Comparison of ENCODE assay signal across 22 cellular contexts in the genomic region with DNA sequence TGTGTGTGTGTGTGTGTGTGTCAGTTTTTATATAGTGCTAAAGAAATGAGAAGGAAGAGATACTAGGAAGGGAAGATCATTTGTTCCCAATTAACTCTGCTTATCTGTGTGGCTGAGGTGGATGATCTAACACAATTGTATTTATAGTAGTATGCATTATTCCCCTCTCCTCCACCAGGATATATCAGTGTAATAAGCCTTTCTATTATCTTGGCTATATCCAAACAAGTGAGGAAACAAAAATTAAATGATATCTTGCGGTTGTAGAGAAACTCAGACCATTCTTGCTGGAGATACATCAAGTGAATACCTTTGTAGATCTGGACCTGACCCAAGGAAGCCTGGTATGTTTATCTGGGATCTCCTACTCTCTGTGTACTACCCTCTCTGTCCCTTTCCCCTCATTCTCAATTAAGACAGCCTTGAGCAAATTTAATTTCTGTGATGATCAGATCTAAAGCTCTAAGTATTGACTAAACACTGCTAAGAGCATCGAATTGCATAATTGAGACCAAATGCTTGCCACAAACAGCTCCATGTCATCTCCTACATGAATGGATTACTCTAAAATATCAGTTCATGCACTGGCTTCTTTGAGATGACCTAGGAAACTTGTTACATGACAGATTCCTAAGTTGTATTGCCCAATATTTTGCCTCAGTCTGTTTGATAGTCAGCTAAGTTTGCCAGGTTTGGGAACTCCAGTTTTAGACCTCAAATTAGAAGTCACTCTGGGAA.
DNase-seq lines count a peak whose midpoint lies in the region; ATAC-seq and TF ChIP-seq lines count a peak whose summit lies in the region.
"Had no signal": no experiment of that assay in that cellular context is flagged by ENCODE, and none has a peak within 500 bp of the region (broad histone marks: within the 10 kb centered on the region; RNA-seq: fewer than 3 reads in every experiment).

No MANE protein-coding gene starts in this region.

- no peak for TF ChIP-seq CTCF in HFFc6 (IDR thresholded peaks at IDR 0.05)
- TF ChIP-seq CTCF in SK-N-SH (IDR thresholded peaks at IDR 0.05): no peak
- no peak for TF ChIP-seq CTCF in fibroblast of lung (conservative IDR thresholded peaks at IDR 0.05 in 1 of 2, IDR thresholded peaks at IDR 0.05 in 1 of 2; ENCODE audit: low read depth in 1 of 2, low read length in 2 of 2)
- no peak for TF ChIP-seq CTCF in osteoblast (IDR thresholded peaks at IDR 0.05; ENCODE audit: extremely low read depth, low read depth, low read length)
- TF ChIP-seq CTCF in GM20000 (IDR thresholded peaks at IDR 0.05; ENCODE audit: extremely low read depth, missing control alignments): no peak

- H3F3A ChIP-seq in SK-N-SH (replicated peaks; ENCODE audit: insufficient read depth): peaks cover 11% of the 10 kb centered on the region

- POLR2A ChIA-PET in SK-N-SH (lab: Yijun Ruan, JAX): no interaction called here

- TF ChIP-seq EP300 in SK-N-SH (IDR thresholded peaks at IDR 0.05; ENCODE audit: borderline replicate concordance in 1 of 2, low read depth in 1 of 2, low read length in 1 of 2): no peak

- peak overlapping the region; percentile 67 for H3K27ac Mint-ChIP-seq in HFFc6
- H3K27ac Mint-ChIP-seq: CD4-positive, CD25-positive, alpha-beta regulatory T cell; T-cell had no signal

- H3K79me2 ChIP-seq in SK-N-SH (ENCODE audit: insufficient read depth): no peaks in the 10 kb centered on the region
- no peaks in the 10 kb centered on the region for H3K79me2 ChIP-seq in fibroblast of lung (ENCODE audit: control insufficient read depth, insufficient read depth, low read length)
- H3K79me2 ChIP-seq in osteoblast (ENCODE audit: insufficient read depth, low read length): no peaks in the 10 kb centered on the region

- H3K27ac ChIP-seq in SK-N-SH (ENCODE audit: low read depth in 2 of 2, low read length in 1 of 2) (peak overlapping the region in 1 of 2 experiments; percentile 70; a peak in 2 of 4 replicates), fibroblast of lung (ENCODE audit: insufficient read depth, low read length) (no peak overlapping the region), osteoblast (ENCODE audit: low read depth, low read length) (peak overlapping the region; percentile 12)
- H3K27ac ChIP-seq: KMS-11, SK-N-MC had no signal

- H3K4me3 ChIP-seq in SK-N-SH (ENCODE audit: low read depth in 2 of 2, low read length in 1 of 2) (no peak overlapping the region; a peak in 1 of 4 replicates), fibroblast of lung (replicated peaks in 1 of 4; ENCODE audit: control extremely low read depth in 1 of 4, insufficient read depth in 1 of 4, low read depth in 3 of 4, low read length in 4 of 4) (no peak overlapping the region), osteoblast (ENCODE audit: insufficient read depth, low read length) (no peak overlapping the region)
- H3K4me3 ChIP-seq: SK-N-MC had no signal

- H2AFZ ChIP-seq in SK-N-SH (ENCODE audit: low read depth): no peak overlapping the region
- H2AFZ ChIP-seq in fibroblast of lung (ENCODE audit: low read length): no peak overlapping the region
- H2AFZ ChIP-seq in osteoblast (ENCODE audit: low read length): no peak overlapping the region

- H3K4me3 Mint-ChIP-seq in HFFc6: peak overlapping the region; percentile 18
- H3K4me3 Mint-ChIP-seq: CD4-positive, CD25-positive, alpha-beta regulatory T cell; T-cell had no signal

- DNase-seq in HFFc6: no peak
- no peak for DNase-seq in SK-N-SH
- DNase-seq in fibroblast of lung (ENCODE audit: low read depth in 2 of 2): no peak
- no peak for DNase-seq in osteoblast (ENCODE audit: insufficient read length, low spot score, missing footprints)
- no peak for DNase-seq in GM20000 (ENCODE audit: low spot score)
- DNase-seq in NCI-H128 (lab: John Stamatoyannopoulos, UW; ENCODE audit: unreplicated experiment): no peak
- DNase-seq: ACHN; BE2C; CD4-positive, CD25-positive, alpha-beta regulatory T cell; COR-L47; GDM1; GOT3; NCI-H1092 treated with DMSO at 0.1 percent for 48 hours; NCI-H1694; NCI-H2081 treated with DMSO at 0.1 percent for 48 hours; NCI-H446 treated with DMSO at 0.1 percent for 48 hours; NK-92 treated with Interleukin-12 subunit alpha and Interleukin-12 subunit beta, amount 100 ng/mL, for 24 hours; Right ventricle myocardium superior; T-cell had no signal

- H4K20me1 ChIP-seq in SK-N-SH (ENCODE audit: insufficient read depth): no peaks in the 10 kb centered on the region
- H4K20me1 ChIP-seq in fibroblast of lung (ENCODE audit: control insufficient read depth, extremely low read depth, insufficient read depth, low read length): no peaks in the 10 kb centered on the region
- H4K20me1 ChIP-seq in osteoblast (ENCODE audit: insufficient read depth, low read length): no peaks in the 10 kb centered on the region

- no peaks in the 10 kb centered on the region for H3K9me3 Mint-ChIP-seq in HFFc6
- H3K9me3 Mint-ChIP-seq: T-cell had no signal

- TF ChIP-seq RAD21 in SK-N-SH (IDR thresholded peaks at IDR 0.05; ENCODE audit: low read length): no peak

- no peaks in the 10 kb centered on the region for H3K9me2 ChIP-seq in SK-N-SH

- no peaks in the 10 kb centered on the region for H3K9me3 ChIP-seq in SK-N-SH
- H3K9me3 ChIP-seq in fibroblast of lung (ENCODE audit: control insufficient read depth, insufficient read depth, low read depth, low read length): no peaks in the 10 kb centered on the region
- no peaks in the 10 kb centered on the region for H3K9me3 ChIP-seq in osteoblast (ENCODE audit: low read depth, low read length)
- H3K9me3 ChIP-seq: BE2C had no signal

- no peak overlapping the region for H3K9ac ChIP-seq in SK-N-SH
- H3K9ac ChIP-seq in fibroblast of lung (ENCODE audit: insufficient read depth, low read length): no peak overlapping the region
- H3K9ac ChIP-seq: KMS-11 had no signal

- peaks cover 45% of the 10 kb centered on the region for H3K4me1 Mint-ChIP-seq in HFFc6 (ENCODE audit: low read depth)
- H3K4me1 Mint-ChIP-seq: CD4-positive, CD25-positive, alpha-beta regulatory T cell; T-cell had no signal

- 19% methylated on average over 2 of the region's 2 CpGs for WGBS in SK-N-SH (ENCODE audit: low lambda C conversion rate)

- CTCF ChIA-PET in SK-N-SH (lab: Yijun Ruan, JAX): interaction anchor here (0.6 kb wide), 1 partner anchor 58 kb away, joined by 3 read pairs; no protein-coding TSS in a partner anchor

- ATAC-seq in GM18858 (IDR thresholded peaks at IDR 0.05; ENCODE audit: unreplicated experiment): no peak
- ATAC-seq: T-cell had no signal

- H3K27me3 ChIP-seq in SK-N-SH (ENCODE audit: insufficient read depth) (no peaks in the 10 kb centered on the region), fibroblast of lung (ENCODE audit: control insufficient read depth, insufficient read depth, low read length) (no peaks in the 10 kb centered on the region), osteoblast (ENCODE audit: insufficient read depth, low read length) (no peaks in the 10 kb centered on the region)
- H3K27me3 ChIP-seq: BE2C had no signal

- H3K36me3 ChIP-seq in SK-N-SH (replicated peaks in 1 of 2; ENCODE audit: control insufficient read depth in 1 of 2, insufficient read depth in 2 of 2, low read length in 1 of 2) (no peaks in the 10 kb centered on the region), fibroblast of lung (ENCODE audit: control insufficient read depth, insufficient read depth, low read length) (no peaks in the 10 kb centered on the region), osteoblast (ENCODE audit: insufficient read depth, low read length) (no peaks in the 10 kb centered on the region)
- H3K36me3 ChIP-seq: BE2C had no signal

- H3K4me1 ChIP-seq in SK-N-SH (ENCODE audit: control insufficient read depth in 1 of 2, insufficient read depth in 2 of 2, low read depth in 1 of 2, low read length in 1 of 2) (peaks cover 0 to 18% of the 10 kb centered on the region in 2 experiments; a peak in 3 of 4 replicates), fibroblast of lung (ENCODE audit: control insufficient read depth, extremely low read depth, insufficient read depth, low read length) (peaks cover 15% of the 10 kb centered on the region), osteoblast (ENCODE audit: insufficient read depth, low read length) (peaks cover 25% of the 10 kb centered on the region)
- H3K4me1 ChIP-seq: BE2C had no signal

- H3K4me2 ChIP-seq in SK-N-SH (0 out of 2 replicates have a peak overlapping the region, but pooled peaks have one; percentile 24), fibroblast of lung (ENCODE audit: extremely low read depth, insufficient read depth, low read length) (peak overlapping the region; percentile 38), osteoblast (ENCODE audit: insufficient read depth, low read length) (peak overlapping the region; percentile 10)
- H3K4me2 ChIP-seq: KMS-11 had no signal

- H3K27me3 Mint-ChIP-seq in HFFc6 (ENCODE audit: insufficient read depth): no peaks in the 10 kb centered on the region; the same call in 1 of the 2 replicates

- no peaks in the 10 kb centered on the region for H3K36me3 Mint-ChIP-seq in HFFc6 (ENCODE audit: low read depth)
- H3K36me3 Mint-ChIP-seq: CD4-positive, CD25-positive, alpha-beta regulatory T cell; T-cell had no signal

TF ChIP-seq in SK-N-SH, 30 proteins besides CTCF, POLR2A, EP300 and RAD21:
- TF ChIP-seq NFIC (IDR thresholded peaks at IDR 0.05; ENCODE audit: borderline replicate concordance): no peak
- peak; percentile 35; the same call in 1 of the 2 replicates for TF ChIP-seq TCF12 (IDR thresholded peaks at IDR 0.05)
